22 cellular contexts compared by ENCODE assay signal in genomic region chr20:1144401-1145172, GRCh38. TPM values are rescaled to one million over a fixed set of nuclear protein-coding genes. Genes with fewer than 3 reads are reported as not detected.
DNase-seq lines count a peak whose midpoint lies in the region; ATAC-seq, FAIRE-seq and TF ChIP-seq lines count a peak whose summit lies in the region.
"Had no signal": no experiment of that assay in that cellular context is flagged by ENCODE, and none has a peak within 500 bp of the region (broad histone marks: within the 10 kb centered on the region; RNA-seq: fewer than 3 reads in every experiment).

No MANE protein-coding gene starts in this region.

- WGBS in testis, 2 donors: 88 to 95% methylated on average over 10 of the region's 10 CpGs

- no peaks in the 10 kb centered on the region for H3K9me3 ChIP-seq in testis

- no peak overlapping the region for H3K4me3 Mint-ChIP-seq in natural killer cell
- no peak overlapping the region for H3K4me3 Mint-ChIP-seq in natural killer cell treated with Interleukin-12 subunit alpha and Interleukin-12 subunit beta and Interleukin-15 and Interleukin-18, amount 100 ng/mL, for 72 hours
- no peak overlapping the region for H3K4me3 Mint-ChIP-seq in endothelial cell (ENCODE audit: unreplicated experiment)
- H3K4me3 Mint-ChIP-seq: CD14-positive monocyte, GM23338 had no signal

- TF ChIP-seq CTCF in natural killer cell (IDR thresholded peaks at IDR 0.05) (no peak), endothelial cell (IDR thresholded peaks at IDR 0.05; ENCODE audit: unreplicated experiment) (no peak), testis (IDR thresholded peaks at IDR 0.05) (no peak)

- no peak for DNase-seq in natural killer cell
- no peak for DNase-seq in natural killer cell treated with Interleukin-12 subunit alpha and Interleukin-12 subunit beta and Interleukin-15 and Interleukin-18, amount 100 ng/mL, for 72 hours (ENCODE audit: low spot score)
- no peak for DNase-seq in endothelial cell (ENCODE audit: low spot score)
- DNase-seq in testis: no peak
- no peak for DNase-seq in NCI-H146 (lab: John Stamatoyannopoulos, UW)
- DNase-seq: AML-193; COR-L47; GF-D8; KG1; NCI-H1092; NCI-H1694; NCI-H345; NCI-H526; NK-92 treated with Interleukin-12 subunit alpha and Interleukin-12 subunit beta, amount 100 ng/mL, for 24 hours; OCI-M1 had no signal

- no peak for TF ChIP-seq POLR2A in testis (IDR thresholded peaks at IDR 0.05)

- no peaks in the 10 kb centered on the region for H3K27me3 ChIP-seq in testis

- H3K4me1 ChIP-seq in testis: no peaks in the 10 kb centered on the region

- no peak overlapping the region for H3K27ac ChIP-seq in testis

- peaks cover 29 to 42% of the 10 kb centered on the region in 2 donors for H3K4me1 Mint-ChIP-seq in natural killer cell
- H3K4me1 Mint-ChIP-seq in natural killer cell treated with Interleukin-12 subunit alpha and Interleukin-12 subunit beta and Interleukin-15 and Interleukin-18, amount 100 ng/mL, for 72 hours (ENCODE audit: low read depth in 2 of 2): peaks cover 4 to 14% of the 10 kb centered on the region in 2 donors
- H3K4me1 Mint-ChIP-seq in endothelial cell (ENCODE audit: unreplicated experiment): no peaks in the 10 kb centered on the region
- H3K4me1 Mint-ChIP-seq: CD14-positive monocyte, GM23338 had no signal

- H3K36me3 ChIP-seq in testis (ENCODE audit: low read depth, missing control alignments): no peaks in the 10 kb centered on the region

- peak overlapping the region in 1 of 2 donors; percentile 78 for H3K27ac Mint-ChIP-seq in natural killer cell
- no peak overlapping the region for H3K27ac Mint-ChIP-seq in natural killer cell treated with Interleukin-12 subunit alpha and Interleukin-12 subunit beta and Interleukin-15 and Interleukin-18, amount 100 ng/mL, for 72 hours
- peak overlapping the region; percentile 31 for H3K27ac Mint-ChIP-seq in endothelial cell (ENCODE audit: unreplicated experiment)
- H3K27ac Mint-ChIP-seq: GM23338 had no signal

- H3K4me3 ChIP-seq in testis: no peak overlapping the region
- H3K4me3 ChIP-seq: GM23338 had no signal

- ATAC-seq in natural killer cell: peak in 2 of 3 donors; percentile 49 to 93
- ATAC-seq in natural killer cell treated with Interleukin-12 subunit alpha and Interleukin-12 subunit beta and Interleukin-15 and Interleukin-18, amount 100 ng/mL, for 72 hours: no peak
- ATAC-seq in GM18520 (IDR thresholded peaks at IDR 0.05; ENCODE audit: unreplicated experiment): no peak
- ATAC-seq: GM23338 had no signal

- intact Hi-C loops in natural killer cell (cut with micrococcal nuclease): no loop called here
- intact Hi-C loops in testis (cut with DNase I; ENCODE audit: low total_unique reads): no loop called here

- H3K9me3 Mint-ChIP-seq in natural killer cell (no peaks in the 10 kb centered on the region), endothelial cell (ENCODE audit: unreplicated experiment) (no peaks in the 10 kb centered on the region)
- no peaks in the 10 kb centered on the region for H3K9me3 Mint-ChIP-seq in natural killer cell treated with Interleukin-12 subunit alpha and Interleukin-12 subunit beta and Interleukin-15 and Interleukin-18, amount 100 ng/mL, for 72 hours
- H3K9me3 Mint-ChIP-seq: CD14-positive monocyte, GM23338 had no signal

- peaks cover 15% of the 10 kb centered on the region for H3K36me3 Mint-ChIP-seq in natural killer cell
- H3K36me3 Mint-ChIP-seq in natural killer cell treated with Interleukin-12 subunit alpha and Interleukin-12 subunit beta and Interleukin-15 and Interleukin-18, amount 100 ng/mL, for 72 hours: peaks cover 26% of the 10 kb centered on the region
- H3K36me3 Mint-ChIP-seq in endothelial cell (ENCODE audit: low read depth, unreplicated experiment): peaks cover 33% of the 10 kb centered on the region

- FAIRE-seq in islet of Langerhans (lab: Jason Lieb, UNC): peak; percentile 21
- FAIRE-seq: GM12891 had no signal

- H3K27me3 Mint-ChIP-seq in natural killer cell (ENCODE audit: low read depth in 2 of 2) (no peaks in the 10 kb centered on the region), endothelial cell (ENCODE audit: unreplicated experiment) (no peaks in the 10 kb centered on the region)
- no peaks in the 10 kb centered on the region for H3K27me3 Mint-ChIP-seq in natural killer cell treated with Interleukin-12 subunit alpha and Interleukin-12 subunit beta and Interleukin-15 and Interleukin-18, amount 100 ng/mL, for 72 hours

RNA-seq across cellular contexts. Expression of gene PSMF1, which starts 26.2 kb away (rescaled TPM):
- 100 to 1,000 TPM in 2 of 3 donors, 10 to 100 TPM in 1; 97.1 to 107 (median 101) TPM for total RNA-seq in natural killer cell
- total RNA-seq in natural killer cell treated with Interleukin-12 subunit alpha and Interleukin-12 subunit beta and Interleukin-15 and Interleukin-18, amount 100 ng/mL, for 72 hours: 100 to 1,000 TPM; 145 to 161 TPM
- 91.7 TPM for total RNA-seq in endothelial cell (ENCODE audit: unreplicated experiment)
- 100 to 1,000 TPM; 265 to 380 TPM for total RNA-seq in testis
- polyA plus RNA-seq in testis (ENCODE audit: insufficient read depth, low read depth, low replicate concordance): 331 TPM

RNA-seq across cellular contexts. Expression of gene TMEM74B, which starts 40.2 kb away (rescaled TPM):
- total RNA-seq in natural killer cell (under 1 TPM in 1 of 3 donors, not detected in 2; 0.35 TPM), endothelial cell (ENCODE audit: unreplicated experiment) (35.4 TPM), testis (1 to 10 TPM; 4.8 to 6.7 TPM)
- not detected for total RNA-seq in natural killer cell treated with Interleukin-12 subunit alpha and Interleukin-12 subunit beta and Interleukin-15 and Interleukin-18, amount 100 ng/mL, for 72 hours
- 3.9 TPM for polyA plus RNA-seq in testis (ENCODE audit: insufficient read depth, low read depth, low replicate concordance)
- total RNA-seq: RPMI7951 had no signal
- polyA plus RNA-seq: CD14-positive monocyte had no signal

RNA-seq across cellular contexts. Expression of gene C20orf202, which starts 58.7 kb away (rescaled TPM):
- total RNA-seq in natural killer cell: under 1 TPM; 0.16 to 0.75 (median 0.60) TPM
- under 1 TPM in 1 of 2 donors, not detected in 1; 0.40 TPM for total RNA-seq in natural killer cell treated with Interleukin-12 subunit alpha and Interleukin-12 subunit beta and Interleukin-15 and Interleukin-18, amount 100 ng/mL, for 72 hours
- 0.92 TPM for total RNA-seq in endothelial cell (ENCODE audit: unreplicated experiment)
- total RNA-seq in testis: 1 to 10 TPM; 1.1 to 1.7 TPM
- polyA plus RNA-seq in testis (ENCODE audit: insufficient read depth, low read depth, low replicate concordance): 0.84 TPM
- total RNA-seq: Daoy, GM23338, RPMI7951 had no signal
- polyA plus RNA-seq: CD14-positive monocyte, GM23338 had no signal

Comparison
In these comparisons a context has a peak if more than half of its experiments do, and no peak if none do; other contexts are left out.
1. ATAC-seq: peak in natural killer cell (2 of 3); none in natural killer cell treated with Interleukin-12 subunit alpha and Interleukin-12 subunit beta and Interleukin-15 and Interleukin-18, amount 100 ng/mL, for 72 hours (0 of 2) and GM18520 (single experiment).
2. RNA of gene TMEM74B, which starts 40.2 kb away (total RNA-seq): 35.4 TPM in endothelial cell (single experiment) and 4.8 to 6.7 TPM in testis; 0.35 TPM in natural killer cell and not detected in natural killer cell treated with Interleukin-12 subunit alpha and Interleukin-12 subunit beta and Interleukin-15 and Interleukin-18, amount 100 ng/mL, for 72 hours; every median in the first group is over 4 times any median in the second.